ENCODE assay signal across 1 cellular context in genomic region chr9:6779417-6780241, GRCh38.
TF ChIP-seq lines count a peak whose summit lies in the region.

No MANE protein-coding gene starts in this region.

TF ChIP-seq in H1, 55 proteins besides CTCF, POLR2A, EP300 and RAD21:
- no peak for TF ChIP-seq SUZ12 (IDR thresholded peaks at IDR 0.05; ENCODE audit: low read length)
- no peak for TF ChIP-seq BRCA1 (IDR thresholded peaks at IDR 0.05; ENCODE audit: low read depth, low read length)
- TF ChIP-seq TBP (IDR thresholded peaks at IDR 0.05; ENCODE audit: low read depth, low read length), result no peak
- no peak for TF ChIP-seq CBX8 (IDR thresholded peaks at IDR 0.05; ENCODE audit: borderline replicate concordance, low read depth, low read length)
- TF ChIP-seq TAF1 (IDR thresholded peaks at IDR 0.05; ENCODE audit: low read depth, low read length), result no peak
- no peak for TF ChIP-seq KDM1A (IDR thresholded peaks at IDR 0.05; ENCODE audit: borderline replicate concordance, low read length)
- no peak for TF ChIP-seq KDM5A (IDR thresholded peaks at IDR 0.05; ENCODE audit: low read length)
- no peak for TF ChIP-seq SP4 (IDR thresholded peaks at IDR 0.05; ENCODE audit: low read length)
- TF ChIP-seq POU5F1 (IDR thresholded peaks at IDR 0.05; ENCODE audit: low read depth, low read length), result no peak
- no peak for TF ChIP-seq SIX5 (IDR thresholded peaks at IDR 0.05; ENCODE audit: low read depth, low read length)
- TF ChIP-seq CTBP2 (IDR thresholded peaks at IDR 0.05; ENCODE audit: borderline replicate concordance, insufficient read depth, insufficient read length, low read length), result no peak
TF ChIP-seq in H1: peak in this region for 0.
